In genomic region chr12:53006810-53007742, GRCh38 we compare ENCODE assay signal across 8 cellular contexts. TPM values are rescaled to one million over a fixed set of nuclear protein-coding genes. Genes with fewer than 3 reads are reported as not detected.
DNase-seq lines count a peak whose midpoint lies in the region; ATAC-seq and TF ChIP-seq lines count a peak whose summit lies in the region.

No MANE protein-coding gene starts in this region.

- peak overlapping the region; percentile 40 for H2AFZ ChIP-seq in ACC112 (ENCODE audit: low read length, unreplicated experiment)

- intact Hi-C loops in right cardiac atrium (cut with DNase I) (no loop called here), vagina (cut with DNase I) (no loop called here)

- H3K9me3 ChIP-seq in T-helper 17 cell (ENCODE audit: control insufficient read depth, low read length, poor library complexity, severe bottlenecking), result no peaks in the 10 kb centered on the region
- no peaks in the 10 kb centered on the region for H3K9me3 ChIP-seq in right cardiac atrium (ENCODE audit: control insufficient read depth, low read length)
- H3K9me3 ChIP-seq in vagina, result no peaks in the 10 kb centered on the region

- peaks cover 65% of the 10 kb centered on the region for H3K79me2 ChIP-seq in ACC112 (ENCODE audit: control insufficient read depth, insufficient read depth, low read length, unreplicated experiment)

- peak overlapping the region; percentile 90 for H3K4me3 ChIP-seq in ACC112 (ENCODE audit: low read depth, low read length)
- peak overlapping the region; percentile 60 for H3K4me3 ChIP-seq in right cardiac atrium (ENCODE audit: low read length)
- H3K4me3 ChIP-seq in vagina, result peak overlapping the region; percentile 63 to 94

- peak; percentile 61 for DNase-seq in GM19238 (ENCODE audit: insufficient read length, low spot score)
- DNase-seq in NCI-H128 (lab: John Stamatoyannopoulos, UW; ENCODE audit: unreplicated experiment), result peak; percentile 48
- DNase-seq in T-helper 17 cell, result peak; percentile 57 to 72 (median 68)
- peak; percentile 81 to 89 (median 88) for DNase-seq in right cardiac atrium
- DNase-seq in putamen (ENCODE audit: low spot score), result peak; percentile 70
- DNase-seq in vagina (ENCODE audit: extremely low spot score in 2 of 2), result no peak

- TF ChIP-seq POLR2A in vagina (IDR thresholded peaks at IDR 0.05), result no peak

- peaks cover 5% of the 10 kb centered on the region for H3K36me3 Mint-ChIP-seq in T-helper 17 cell (ENCODE audit: low read depth)

- peaks cover 22% of the 10 kb centered on the region for H3K36me3 ChIP-seq in ACC112 (ENCODE audit: insufficient read depth, low read length)
- H3K36me3 ChIP-seq in vagina, result no peaks in the 10 kb centered on the region

- H3K4me1 ChIP-seq in ACC112 (ENCODE audit: control insufficient read depth, insufficient read depth, low read length, unreplicated experiment), result peaks cover 49% of the 10 kb centered on the region
- no peaks in the 10 kb centered on the region for H3K4me1 ChIP-seq in right cardiac atrium (ENCODE audit: control insufficient read depth, insufficient read depth, low read length)
- H3K4me1 ChIP-seq in vagina, result peaks cover 65% of the 10 kb centered on the region

- H3K4me3 Mint-ChIP-seq in T-helper 17 cell, result peak overlapping the region; percentile 99

- H3K27me3 ChIP-seq in ACC112 (ENCODE audit: insufficient read depth, low read length), result no peaks in the 10 kb centered on the region
- H3K27me3 ChIP-seq in right cardiac atrium (ENCODE audit: control insufficient read depth, insufficient read depth), result no peaks in the 10 kb centered on the region
- H3K27me3 ChIP-seq in vagina, result no peaks in the 10 kb centered on the region

- no peak for TF ChIP-seq CTCF in vagina (IDR thresholded peaks at IDR 0.05)

- WGBS in right cardiac atrium, result 3% methylated on average over 43 of the region's 43 CpGs

- peak overlapping the region; percentile 99 for H3K27ac Mint-ChIP-seq in T-helper 17 cell

- ATAC-seq in T-helper 17 cell (peak; percentile 32), right cardiac atrium (peak; percentile 60 to 66)

- peak overlapping the region; percentile 87 for H3K27ac ChIP-seq in ACC112 (ENCODE audit: low read depth, low read length)
- peak overlapping the region; percentile 93 for H3K27ac ChIP-seq in angular gyrus (ENCODE audit: low read depth, low read length)
- peak overlapping the region; percentile 65 for H3K27ac ChIP-seq in right cardiac atrium (ENCODE audit: low read length)
- peak overlapping the region; percentile 97 for H3K27ac ChIP-seq in vagina

- H3K27me3 Mint-ChIP-seq in T-helper 17 cell, result no peaks in the 10 kb centered on the region

- peaks cover 30% of the 10 kb centered on the region for H3K4me1 Mint-ChIP-seq in T-helper 17 cell

RNA-seq across cellular contexts. Expression of gene EIF4B, which starts 0.8 kb away (rescaled TPM):
- 100 to 1,000 TPM; 635 to 667 TPM for total RNA-seq in T-helper 17 cell
- 100 to 1,000 TPM; 391 to 552 (median 433) TPM for total RNA-seq in right cardiac atrium
- polyA plus RNA-seq in right cardiac atrium, result 65.5 TPM
- 339 TPM for total RNA-seq in vagina

RNA-seq across cellular contexts. Expression of gene TNS2, which starts 42.8 kb away (rescaled TPM):
- total RNA-seq in T-helper 17 cell, result 1 to 10 TPM; 1.4 to 3.1 TPM
- total RNA-seq in right cardiac atrium, result 100 to 1,000 TPM; 104 to 145 (median 116) TPM
- polyA plus RNA-seq in right cardiac atrium, result 155 TPM
- total RNA-seq in vagina, result 235 TPM

RNA-seq across cellular contexts. Expression of gene KRT18, which starts 58.2 kb away (rescaled TPM):
- total RNA-seq in T-helper 17 cell (1 to 10 TPM; 1.8 to 3.2 TPM), right cardiac atrium (10 to 100 TPM; 17.9 to 44.4 (median 31.7) TPM), vagina (93.1 TPM)
- 46.7 TPM for polyA plus RNA-seq in right cardiac atrium

Comparison
In these comparisons a context has a peak if more than half of its experiments do, and no peak if none do; other contexts are left out.
1. DNase-seq: peak in GM19238 (single experiment), NCI-H128 (single experiment), T-helper 17 cell (3 of 3), right cardiac atrium (3 of 3) and putamen (single experiment); none in vagina (0 of 2).
2. RNA of gene TNS2, which starts 42.8 kb away (total RNA-seq): 235 TPM in vagina (single experiment) and 104 to 145 TPM in right cardiac atrium; 1.4 to 3.1 TPM in T-helper 17 cell; every median in the first group is over 10 times any median in the second.
3. RNA of gene KRT18, which starts 58.2 kb away (total RNA-seq): 93.1 TPM in vagina (single experiment) and 17.9 to 44.4 TPM in right cardiac atrium; 1.8 to 3.2 TPM in T-helper 17 cell; every median in the first group is over 4 times any median in the second.
4. Peak in every context shown above with its lines, with median percentiles within 50 percentile points of each other: H3K27ac ChIP-seq and H3K4me3 ChIP-seq.